15 cellular contexts compared by ENCODE assay signal in genomic region chr17:59572301-59572924, GRCh38. TPM values are rescaled to one million over a fixed set of nuclear protein-coding genes. Genes with fewer than 3 reads are reported as not detected.
A peak's percentile ranks its signal among the peaks of the same experiment; 100 is the strongest.
DNase-seq lines count a peak whose midpoint lies in the region; ATAC-seq, FAIRE-seq and TF ChIP-seq lines count a peak whose summit lies in the region.
"Had no signal": no experiment of that assay in that cellular context is flagged by ENCODE, and none has a peak within 500 bp of the region (broad histone marks: within the 10 kb centered on the region; RNA-seq: fewer than 3 reads in every experiment).

No MANE protein-coding gene starts in this region.

- TF ChIP-seq CTCF in HepG2 (CRISPR knock-in tag; IDR thresholded peaks at IDR 0.05) = no peak
- no peak for TF ChIP-seq CTCF in right lobe of liver (IDR thresholded peaks at IDR 0.05)

- peak overlapping the region; percentile 19 for H3K4me3 Mint-ChIP-seq in activated naive CD8-positive, alpha-beta T cell treated with anti-CD3 and anti-CD28 coated beads, Interleukin-2, amount 50 U/mL, for 24 hours
- H3K4me3 Mint-ChIP-seq: nephron had no signal

- peak overlapping the region; percentile 78 for H3K27ac Mint-ChIP-seq in activated naive CD8-positive, alpha-beta T cell treated with anti-CD3 and anti-CD28 coated beads, Interleukin-2, amount 50 U/mL, for 24 hours
- H3K27ac Mint-ChIP-seq: nephron had no signal

- ATAC-seq in HepG2 = no peak
- ATAC-seq in right lobe of liver = no peak
- ATAC-seq in activated naive CD8-positive, alpha-beta T cell treated with anti-CD3 and anti-CD28 coated beads, Interleukin-2, amount 50 U/mL, for 24 hours = peak; percentile 84
- ATAC-seq in stimulated activated naive CD8-positive, alpha-beta T cell treated with anti-CD3 and anti-CD28 coated beads, Interleukin-15, Interleukin-2, amounts not matched to agents 100 U/mL and 50 U/mL, for 24 hours = peak; percentile 80
- no peak for ATAC-seq in HG03460 (IDR thresholded peaks at IDR 0.05; ENCODE audit: unreplicated experiment)
- ATAC-seq in HG03135 (IDR thresholded peaks at IDR 0.05; ENCODE audit: unreplicated experiment) = no peak

- H3K9me3 Mint-ChIP-seq in activated naive CD8-positive, alpha-beta T cell treated with anti-CD3 and anti-CD28 coated beads, Interleukin-2, amount 50 U/mL, for 24 hours = no peaks in the 10 kb centered on the region
- H3K9me3 Mint-ChIP-seq: nephron had no signal

- no peaks in the 10 kb centered on the region for H3K27me3 Mint-ChIP-seq in activated naive CD8-positive, alpha-beta T cell treated with anti-CD3 and anti-CD28 coated beads, Interleukin-2, amount 50 U/mL, for 24 hours

- H3K4me2 ChIP-seq in HepG2 (ENCODE audit: low read depth, low read length) = no peak overlapping the region

- in situ Hi-C loops in HepG2 (cut with HindIII; ENCODE audit: extremely low pct_ligation_motif_present, low pct_unique_long_range_greater_than_20kb) = no loop called here

- TF ChIP-seq POLR2A in HepG2 (IDR thresholded peaks at IDR 0.05; ENCODE audit: insufficient read depth in 1 of 2, low read depth in 2 of 2, low read length in 2 of 2) (no peak), right lobe of liver (IDR thresholded peaks at IDR 0.05) (no peak)

- H3K27me3 ChIP-seq in HepG2 (ENCODE audit: control insufficient read depth in 1 of 2, insufficient read depth in 2 of 2, low read length in 2 of 2) (no peaks in the 10 kb centered on the region), right lobe of liver (no peaks in the 10 kb centered on the region)

- no peak overlapping the region for H3K4me3 ChIP-seq in HepG2 (replicated peaks in 1 of 3; ENCODE audit: insufficient read depth in 1 of 3, low read depth in 2 of 3, low read length in 3 of 3)
- H3K4me3 ChIP-seq in right lobe of liver = no peak overlapping the region

- CTCF ChIA-PET in HepG2 (lab: Yijun Ruan, JAX; ENCODE audit: low intra/inter-chr PET ratio, low total read pairs) = interaction anchor here (0.6 kb wide), 1 partner anchor 1328 kb away, joined by 4 read pairs; no protein-coding TSS in a partner anchor

- H3K4me1 ChIP-seq in HepG2 (ENCODE audit: insufficient read depth, low read length) = no peaks in the 10 kb centered on the region
- no peaks in the 10 kb centered on the region for H3K4me1 ChIP-seq in right lobe of liver

- H3K36me3 Mint-ChIP-seq in activated naive CD8-positive, alpha-beta T cell treated with anti-CD3 and anti-CD28 coated beads, Interleukin-2, amount 50 U/mL, for 24 hours (ENCODE audit: low read depth) = peaks cover 20% of the 10 kb centered on the region

- intact Hi-C loops in HepG2 (cut with micrococcal nuclease; ENCODE audit: unreplicated experiment) = no loop called here
- intact Hi-C loops in right lobe of liver (cut with DNase I) = no loop called here

- H3K79me2 ChIP-seq in HepG2 (ENCODE audit: insufficient read depth, low read length) = no peaks in the 10 kb centered on the region

- TF ChIP-seq RAD21 in HepG2 (CRISPR knock-in tag; IDR thresholded peaks at IDR 0.05) = no peak

- DNase-seq in HepG2 (ENCODE audit: low spot score) (no peak), right lobe of liver (no peak), HTR-8/SVneo (ENCODE audit: insufficient read length, low spot score) (no peak), RPMI8226 (no peak)
- peak; percentile 9 for DNase-seq in activated naive CD8-positive, alpha-beta T cell treated with anti-CD3 and anti-CD28 coated beads, Interleukin-2, amount 50 U/mL, for 24 hours
- peak; percentile 27 for DNase-seq in stimulated activated naive CD8-positive, alpha-beta T cell treated with anti-CD3 and anti-CD28 coated beads, Interleukin-15, Interleukin-2, amounts not matched to agents 100 U/mL and 50 U/mL, for 24 hours
- DNase-seq: kidney glomerular epithelial cell, NCI-H1092 treated with DMSO at 0.1 percent for 48 hours, NCI-H82 had no signal

- no peak for FAIRE-seq in HepG2 (lab: Jason Lieb, UNC)
- FAIRE-seq in HTR-8/SVneo (lab: Jason Lieb, UNC) = peak; percentile 33
- FAIRE-seq: colon, frontal cortex had no signal

- POLR2A ChIA-PET in HepG2 (lab: Yijun Ruan, JAX) = no interaction called here

- no peak overlapping the region for H3K9ac ChIP-seq in HepG2 (ENCODE audit: insufficient read depth, low read depth, low read length)

- peaks cover 14% of the 10 kb centered on the region for H3K4me1 Mint-ChIP-seq in activated naive CD8-positive, alpha-beta T cell treated with anti-CD3 and anti-CD28 coated beads, Interleukin-2, amount 50 U/mL, for 24 hours
- H3K4me1 Mint-ChIP-seq: nephron had no signal

- H3K9me3 ChIP-seq in HepG2 (ENCODE audit: low read length) (no peaks in the 10 kb centered on the region), right lobe of liver (no peaks in the 10 kb centered on the region)

- no peak overlapping the region for H3K27ac ChIP-seq in HepG2 (ENCODE audit: extremely low read length, insufficient read depth, low read length)
- no peak overlapping the region for H3K27ac ChIP-seq in right lobe of liver
- H3K27ac ChIP-seq: HL-60 had no signal

- 92% methylated on average over 10 of the region's 10 CpGs for WGBS in HepG2 (ENCODE audit: low lambda C conversion rate)
- WGBS in right lobe of liver (ENCODE audit: insufficient coverage, low coverage, low lambda C conversion rate, missing lambda C conversion rate) = 84% methylated on average over 10 of the region's 10 CpGs

- no peak overlapping the region for H2AFZ ChIP-seq in HepG2 (ENCODE audit: low read length)

- no peak for TF ChIP-seq EP300 in HepG2 (IDR thresholded peaks at IDR 0.05; ENCODE audit: low read depth in 2 of 2, low read length in 2 of 2)
- no peak for TF ChIP-seq EP300 in HepG2 (CRISPR knock-in tag; IDR thresholded peaks at IDR 0.05; ENCODE audit: borderline replicate concordance)

- H3K36me3 ChIP-seq in HepG2 (replicated peaks in 1 of 2; ENCODE audit: control insufficient read depth in 1 of 2, insufficient read depth in 2 of 2, low read length in 2 of 2) = 0 out of 5 replicates have a peak, but pooled peaks cover 0 to 3% of the 10 kb centered on the region in 2 experiments
- H3K36me3 ChIP-seq in right lobe of liver = peaks cover 0 to 6% (median 0%) of the 10 kb centered on the region in 4 donors

- no peaks in the 10 kb centered on the region for H4K20me1 ChIP-seq in HepG2 (ENCODE audit: insufficient read depth, low read length)

- BruUV-seq in HepG2 (replicated peaks; lab: Mats Ljungman, UMichigan) = no TSS peak

TF ChIP-seq in HepG2, 621 proteins besides CTCF, POLR2A, EP300 and RAD21 (continues in another document):
- TF ChIP-seq CEBPB (IDR thresholded peaks at IDR 0.05; ENCODE audit: borderline replicate concordance, low read depth, low read length) (peak; percentile 58), ATF7 (IDR thresholded peaks at IDR 0.05) (0 out of 2 replicates have a peak, but pooled peaks have one; percentile 32), ATF7 (CRISPR knock-in tag; IDR thresholded peaks at IDR 0.05) (no peak)

RNA-seq across cellular contexts. Expression of gene DHX40, which starts 7.0 kb away (rescaled TPM):
- 37.0 and 62.6 TPM in 2 replicates for total RNA-seq in HepG2 (2016; rRNA removed; fragmentation: Illumina TruSeq; extraction: Trizol)
- 3.0 and 3.8 TPM in 2 replicates for total RNA-seq in HepG2 (2016; cell fraction: cytosol; rRNA removed; fragmentation: Illumina TruSeq; extraction: Trizol; ENCODE audit: low read depth)
- total RNA-seq in HepG2 (2016; cell fraction: insoluble cytoplasmic fraction; rRNA removed; fragmentation: Illumina TruSeq; extraction: Trizol) = 34.6 and 66.1 TPM in 2 replicates
- 8.0 and 9.8 TPM in 2 replicates for total RNA-seq in HepG2 (2016; cell fraction: membrane; rRNA removed; fragmentation: Illumina TruSeq; extraction: Trizol)
- total RNA-seq in HepG2 (2016; cell fraction: nucleus; rRNA removed; fragmentation: Illumina TruSeq; extraction: Trizol) = 19.3 and 21.1 TPM in 2 replicates
- 16.5 and 22.2 TPM in 2 replicates for polyA plus RNA-seq in HepG2 (2011; rRNA removed)
- 9.4 and 14.4 TPM in 2 replicates for polyA plus RNA-seq in HepG2 (2011; cell fraction: cytosol; rRNA removed)
- 6.9 and 8.2 TPM in 2 replicates for polyA plus RNA-seq in HepG2 (2011; cell fraction: nucleus; rRNA removed)
- polyA plus RNA-seq in HepG2 (2012) = 16.5 and 24.7 TPM in 2 replicates
- 0.87 and 0.92 TPM in 2 replicates for polyA plus RNA-seq in HepG2 (2016; cell fraction: cytosol; fragmentation: Illumina TruSeq; extraction: Trizol; ENCODE audit: low read depth)
- 34.8 and 38.4 TPM in 2 replicates for polyA plus RNA-seq in HepG2 (2016; cell fraction: insoluble cytoplasmic fraction; fragmentation: Illumina TruSeq; extraction: Trizol; ENCODE audit: low read depth)
- polyA plus RNA-seq in HepG2 (2016; cell fraction: membrane; fragmentation: Illumina TruSeq; extraction: Trizol; ENCODE audit: low read depth) = 3.0 and 3.4 TPM in 2 replicates
- 17.5 and 18.6 TPM in 2 replicates for polyA plus RNA-seq in HepG2 (2016; cell fraction: nucleus; fragmentation: Illumina TruSeq; extraction: Trizol; ENCODE audit: insufficient read depth, low read depth)
- 14.9 and 18.7 TPM in 2 replicates for polyA minus RNA-seq in HepG2 (2011; rRNA and poly(A)+ RNA removed; ENCODE audit: low replicate concordance)
- 28.8 and 30.5 TPM in 2 replicates for polyA minus RNA-seq in HepG2 (2011; cell fraction: cytosol; rRNA and poly(A)+ RNA removed)
- polyA minus RNA-seq in HepG2 (2011; cell fraction: nucleus; rRNA and poly(A)+ RNA removed) = 27.0 and 27.4 TPM in 2 replicates
- total RNA-seq in right lobe of liver = 10 to 100 TPM in 2 of 6 experiments, 1 to 10 TPM in 4; 7.8 to 12.0 (median 9.4) TPM

RNA-seq across cellular contexts. Expression of gene CLTC, which starts 47.3 kb away (rescaled TPM):
- total RNA-seq in HepG2 (2016; rRNA removed; fragmentation: Illumina TruSeq; extraction: Trizol) = 283 and 643 TPM in 2 replicates
- total RNA-seq in HepG2 (2016; cell fraction: cytosol; rRNA removed; fragmentation: Illumina TruSeq; extraction: Trizol; ENCODE audit: low read depth) = 19.6 and 21.0 TPM in 2 replicates
- total RNA-seq in HepG2 (2016; cell fraction: insoluble cytoplasmic fraction; rRNA removed; fragmentation: Illumina TruSeq; extraction: Trizol) = 267 and 594 TPM in 2 replicates
- 63.1 and 72.1 TPM in 2 replicates for total RNA-seq in HepG2 (2016; cell fraction: membrane; rRNA removed; fragmentation: Illumina TruSeq; extraction: Trizol)
- 282 and 292 TPM in 2 replicates for total RNA-seq in HepG2 (2016; cell fraction: nucleus; rRNA removed; fragmentation: Illumina TruSeq; extraction: Trizol)
- 110 and 134 TPM in 2 replicates for polyA plus RNA-seq in HepG2 (2011; rRNA removed)
- polyA plus RNA-seq in HepG2 (2011; cell fraction: cytosol; rRNA removed) = 125 and 195 TPM in 2 replicates
- polyA plus RNA-seq in HepG2 (2011; cell fraction: nucleus; rRNA removed) = 64.1 and 73.6 TPM in 2 replicates
- polyA plus RNA-seq in HepG2 (2012) = 126 and 165 TPM in 2 replicates
- polyA plus RNA-seq in HepG2 (2016; cell fraction: cytosol; fragmentation: Illumina TruSeq; extraction: Trizol; ENCODE audit: low read depth) = 9.6 and 11.7 TPM in 2 replicates
- polyA plus RNA-seq in HepG2 (2016; cell fraction: insoluble cytoplasmic fraction; fragmentation: Illumina TruSeq; extraction: Trizol; ENCODE audit: low read depth) = 350 and 354 TPM in 2 replicates
- 37.1 and 44.2 TPM in 2 replicates for polyA plus RNA-seq in HepG2 (2016; cell fraction: membrane; fragmentation: Illumina TruSeq; extraction: Trizol; ENCODE audit: low read depth)
- 217 and 222 TPM in 2 replicates for polyA plus RNA-seq in HepG2 (2016; cell fraction: nucleus; fragmentation: Illumina TruSeq; extraction: Trizol; ENCODE audit: insufficient read depth, low read depth)
- polyA minus RNA-seq in HepG2 (2011; rRNA and poly(A)+ RNA removed; ENCODE audit: low replicate concordance) = 363 and 456 TPM in 2 replicates
- polyA minus RNA-seq in HepG2 (2011; cell fraction: cytosol; rRNA and poly(A)+ RNA removed) = 307 and 353 TPM in 2 replicates
- polyA minus RNA-seq in HepG2 (2011; cell fraction: nucleus; rRNA and poly(A)+ RNA removed) = 208 and 274 TPM in 2 replicates
- 100 to 1,000 TPM; 120 to 232 (median 142) TPM for total RNA-seq in right lobe of liver

Comparison
In these comparisons a context has a peak if more than half of its experiments do, and no peak if none do; other contexts are left out.
1. ATAC-seq: peak in activated naive CD8-positive, alpha-beta T cell treated with anti-CD3 and anti-CD28 coated beads, Interleukin-2, amount 50 U/mL, for 24 hours (single experiment) and stimulated activated naive CD8-positive, alpha-beta T cell treated with anti-CD3 and anti-CD28 coated beads, Interleukin-15, Interleukin-2, amounts not matched to agents 100 U/mL and 50 U/mL, for 24 hours (single experiment); none in HepG2 (single experiment), right lobe of liver (0 of 4), HG03460 (single experiment) and HG03135 (single experiment).
2. DNase-seq: peak in activated naive CD8-positive, alpha-beta T cell treated with anti-CD3 and anti-CD28 coated beads, Interleukin-2, amount 50 U/mL, for 24 hours (single experiment) and stimulated activated naive CD8-positive, alpha-beta T cell treated with anti-CD3 and anti-CD28 coated beads, Interleukin-15, Interleukin-2, amounts not matched to agents 100 U/mL and 50 U/mL, for 24 hours (single experiment); none in HepG2 (single experiment), right lobe of liver (0 of 3), HTR-8/SVneo (single experiment) and RPMI8226 (single experiment).